Comparison of ENCODE assay signal across 19 cellular contexts in genomic region chr4:141389649-141390048, GRCh38.
"Had no signal": no experiment of that assay in that cellular context is flagged by ENCODE, and none has a peak within 500 bp of the region (broad histone marks: within the 10 kb centered on the region; RNA-seq: fewer than 3 reads in every experiment).

No MANE protein-coding gene starts in this region.

- H3K27ac ChIP-seq: psoas muscle, spleen, suprapubic skin had no signal

- H3K27me3 ChIP-seq: spleen, suprapubic skin had no signal

- H3K4me1 Mint-ChIP-seq: activated CD8-positive, alpha-beta memory T cell treated with anti-CD3 and anti-CD28 coated beads, Interleukin-2, amount 10 ng/mL, durations not matched to agents 7 days and 5 days; nephron had no signal

- H3K27me3 Mint-ChIP-seq: activated naive CD8-positive, alpha-beta T cell; activated T-cell treated with anti-CD3 and anti-CD28 coated beads, Interleukin-2, amount 50 U/mL, for 24 hours had no signal

- H3K9me3 ChIP-seq: psoas muscle, spleen, suprapubic skin had no signal

- H3K4me3 Mint-ChIP-seq: activated CD8-positive, alpha-beta memory T cell treated with anti-CD3 and anti-CD28 coated beads, Interleukin-2, amount 10 ng/mL, durations not matched to agents 7 days and 5 days; activated naive CD8-positive, alpha-beta T cell; activated T-cell treated with anti-CD3 and anti-CD28 coated beads, Interleukin-2, amount 50 U/mL, for 24 hours; memory B cell; nephron; type B pancreatic cell had no signal

- DNase-seq: activated CD4-positive, alpha-beta T cell treated with anti-CD3 and anti-CD28 coated beads, Interleukin-2, amount 50 U/mL, for 4 hours; activated CD8-positive, alpha-beta memory T cell treated with anti-CD3 and anti-CD28 coated beads, Interleukin-2, amount 10 ng/mL, durations not matched to agents 7 days and 5 days; activated effector memory CD4-positive, alpha-beta T cell treated with anti-CD3 and anti-CD28 coated beads, Interleukin-2, amount 50 U/mL, for 16 hours; activated T-cell treated with anti-CD3 and anti-CD28 coated beads, Interleukin-2, amount 50 U/mL, for 24 hours; effector CD8-positive, alpha-beta T cell; hypothalamus; left colon; psoas muscle; spleen; stimulated activated CD4-positive, alpha-beta T cell treated with anti-CD3 and anti-CD28 coated beads, Interleukin-2, amount 100 ng/mL, for 24 hours; stimulated activated naive CD4-positive, alpha-beta T cell treated with Interleukin-2 at 50 U/mL for 16 hours; T-helper 2 cell had no signal

- H3K36me3 ChIP-seq: spleen, suprapubic skin had no signal

- FAIRE-seq: TTC549 had no signal

- H3K36me3 Mint-ChIP-seq: activated CD8-positive, alpha-beta memory T cell treated with anti-CD3 and anti-CD28 coated beads, Interleukin-2, amount 10 ng/mL, durations not matched to agents 7 days and 5 days; activated naive CD8-positive, alpha-beta T cell; memory B cell; type B pancreatic cell had no signal

- ATAC-seq: activated CD8-positive, alpha-beta memory T cell treated with anti-CD3 and anti-CD28 coated beads, Interleukin-2, amount 10 ng/mL, durations not matched to agents 7 days and 5 days; left colon; psoas muscle; sciatic nerve had no signal

- H3K4me1 ChIP-seq: psoas muscle, spleen had no signal

- H3K9me3 Mint-ChIP-seq: activated T-cell treated with anti-CD3 and anti-CD28 coated beads, Interleukin-2, amount 50 U/mL, for 24 hours; memory B cell; type B pancreatic cell had no signal

- H3K27ac Mint-ChIP-seq: activated CD8-positive, alpha-beta memory T cell treated with anti-CD3 and anti-CD28 coated beads, Interleukin-2, amount 10 ng/mL, durations not matched to agents 7 days and 5 days; activated naive CD8-positive, alpha-beta T cell; activated T-cell treated with anti-CD3 and anti-CD28 coated beads, Interleukin-2, amount 50 U/mL, for 24 hours; memory B cell; nephron; type B pancreatic cell had no signal

- H3K4me3 ChIP-seq: psoas muscle, spleen, suprapubic skin had no signal
